Comparison of ENCODE assay signal across 2 cellular contexts in genomic region chr6:30601815-30602641, GRCh38.
TF ChIP-seq lines count a peak whose summit lies in the region.

No MANE protein-coding gene starts in this region.

TF ChIP-seq in endothelial cell of umbilical vein, 7 proteins besides CTCF, POLR2A, EP300 and RAD21:
- no peak for TF ChIP-seq JUN (IDR thresholded peaks at IDR 0.05; ENCODE audit: borderline replicate concordance, insufficient read depth, insufficient read length, low read depth)
- TF ChIP-seq MAX (IDR thresholded peaks at IDR 0.05; ENCODE audit: insufficient read depth, insufficient read length) = no peak
- no peak for TF ChIP-seq FOS (IDR thresholded peaks at IDR 0.05; ENCODE audit: borderline replicate concordance, insufficient read depth, low read length)
- no peak for TF ChIP-seq MYC (IDR thresholded peaks at IDR 0.05; ENCODE audit: low read depth, low read length)
- no peak for TF ChIP-seq EZH2 (IDR thresholded peaks at IDR 0.05; ENCODE audit: borderline replicate concordance, low read depth, low read length, severe bottlenecking)
- no peak for TF ChIP-seq POLR2AphosphoS5 (IDR thresholded peaks at IDR 0.05; ENCODE audit: insufficient read depth, low read depth, low read length)
- no peak for TF ChIP-seq GATA2 (IDR thresholded peaks at IDR 0.05; ENCODE audit: insufficient read depth, insufficient read length, low read depth, low read length)

TF ChIP-seq in neural cell, 6 proteins besides CTCF, POLR2A, EP300 and RAD21:
- TF ChIP-seq EZH2 (IDR thresholded peaks at IDR 0.05; ENCODE audit: borderline replicate concordance, insufficient read depth, low read length, poor library complexity, severe bottlenecking) = no peak
- peak; percentile 4 for TF ChIP-seq POLR2AphosphoS5 (IDR thresholded peaks at IDR 0.05)
